9 cellular contexts compared by ENCODE assay signal in the genomic region with DNA sequence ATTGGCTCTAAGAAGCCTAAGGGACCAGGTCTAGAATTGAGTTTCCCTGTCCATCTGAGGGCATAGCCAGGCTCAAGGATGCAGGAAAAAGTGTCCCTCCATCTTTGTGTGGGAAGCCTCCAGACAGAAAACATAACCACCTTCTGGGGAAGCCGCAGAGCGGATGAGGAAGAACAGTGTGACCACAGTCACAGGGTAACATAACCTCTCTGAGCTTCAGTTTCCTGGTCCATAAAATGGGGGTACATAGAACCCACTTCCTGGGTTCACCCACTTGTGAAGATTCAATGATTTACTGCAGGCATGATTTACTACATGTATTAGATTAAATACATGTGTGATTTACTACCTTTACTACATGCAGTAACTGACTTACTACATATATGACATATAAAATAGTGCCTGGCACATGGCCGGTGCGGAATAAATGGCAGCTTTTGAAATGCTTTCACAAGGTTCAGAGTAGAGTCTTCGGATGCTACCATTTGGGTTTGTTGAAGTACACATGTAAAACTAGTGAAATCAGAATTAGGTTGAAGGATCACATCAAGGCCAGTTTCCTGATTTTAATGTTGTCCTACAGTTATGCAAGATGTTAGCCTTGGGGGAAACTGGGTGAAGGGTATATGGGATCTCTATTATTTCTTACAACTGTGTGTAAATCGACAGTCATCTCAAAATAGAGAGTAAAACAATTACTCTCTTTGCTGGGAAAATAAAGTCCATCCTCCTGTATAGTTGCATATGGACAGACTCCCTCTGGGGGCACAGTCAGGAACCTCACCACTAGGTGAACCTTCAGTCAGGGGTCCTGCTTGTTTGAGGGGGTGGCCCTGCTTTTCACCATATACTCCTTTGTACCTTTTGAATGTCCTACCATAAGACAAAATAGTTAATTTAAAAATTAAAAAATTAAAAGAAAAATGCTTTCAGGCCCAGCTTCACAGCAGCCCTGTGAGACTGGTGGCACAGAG.
DNase-seq lines count a peak whose midpoint lies in the region; ATAC-seq and TF ChIP-seq lines count a peak whose summit lies in the region.
"Had no signal": no experiment of that assay in that cellular context is flagged by ENCODE, and none has a peak within 500 bp of the region (broad histone marks: within the 10 kb centered on the region; RNA-seq: fewer than 3 reads in every experiment).

No MANE protein-coding gene starts in this region.

- H3K4me1 Mint-ChIP-seq in activated naive CD4-positive, alpha-beta T cell treated with anti-CD3 and anti-CD28 coated beads, Interleukin-2, amount 10 ng/mL, durations not matched to agents 7 days and 5 days, result peaks cover 6% of the 10 kb centered on the region
- no peaks in the 10 kb centered on the region for H3K4me1 Mint-ChIP-seq in activated naive CD4-positive, alpha-beta T cell treated with anti-CD3 and anti-CD28 coated beads for 36 hours (ENCODE audit: low read depth)
- peaks cover 30% of the 10 kb centered on the region for H3K4me1 Mint-ChIP-seq in stimulated activated effector memory CD8-positive, alpha-beta T cell treated with anti-CD3 and anti-CD28 coated beads, Interleukin-12 subunit alpha, Interleukin-12 subunit beta, amount 100 ng/mL, for 72 hours

- H3K4me2 ChIP-seq in PC-3 (ENCODE audit: low read length), result no peak overlapping the region

- peak; percentile 18; the same call in 1 of the 2 replicates for ATAC-seq in PC-3
- ATAC-seq in stimulated activated effector memory CD8-positive, alpha-beta T cell treated with anti-CD3 and anti-CD28 coated beads, Interleukin-12 subunit alpha, Interleukin-12 subunit beta, amount 100 ng/mL, for 72 hours, result peak; percentile 55
- no peak for ATAC-seq in GM21723 (IDR thresholded peaks at IDR 0.05; ENCODE audit: unreplicated experiment)

- H3K9me3 ChIP-seq in PC-3 (ENCODE audit: low read length), result no peaks in the 10 kb centered on the region

- BruUV-seq in PC-3 (replicated peaks; lab: Mats Ljungman, UMichigan), result no TSS peak

- no peaks in the 10 kb centered on the region for H3K79me2 ChIP-seq in PC-3 (ENCODE audit: low read length)

- H3K27me3 ChIP-seq in PC-3 (ENCODE audit: low read length), result no peaks in the 10 kb centered on the region

- CTCF ChIA-PET in activated naive CD4-positive, alpha-beta T cell treated with anti-CD3 and anti-CD28 coated beads, Interleukin-2, amount 10 ng/mL, durations not matched to agents 7 days and 5 days (lab: Charles Lee), result interaction anchor here (0.6 to 6.2 kb wide), 15 partner anchors 12 to 317 kb away, joined by 3 to 51 read pairs (median 5); partner anchors contain the start of gene SEMA5B
- CTCF ChIA-PET in activated naive CD4-positive, alpha-beta T cell treated with anti-CD3 and anti-CD28 coated beads for 36 hours (lab: Charles Lee), result interaction anchor here (0.5 to 3.2 kb wide), 12 partner anchors 12 to 806 kb away, joined by 3 to 27 read pairs (median 3); partner anchors contain the start of gene SEMA5B
- CTCF ChIA-PET in PC-3 (lab: Charles Lee), result interaction anchor here (0.7 to 1.5 kb wide), 2 partner anchors 187 kb away, joined by 3 to 8 read pairs; no protein-coding TSS in a partner anchor

- no peaks in the 10 kb centered on the region for H3K9me2 ChIP-seq in PC-3 (replicated peaks; ENCODE audit: low read length)

- H3K27ac Mint-ChIP-seq in activated naive CD4-positive, alpha-beta T cell treated with anti-CD3 and anti-CD28 coated beads, Interleukin-2, amount 10 ng/mL, durations not matched to agents 7 days and 5 days, result no peak overlapping the region
- H3K27ac Mint-ChIP-seq in activated naive CD4-positive, alpha-beta T cell treated with anti-CD3 and anti-CD28 coated beads for 36 hours, result no peak overlapping the region
- H3K27ac Mint-ChIP-seq in stimulated activated effector memory CD8-positive, alpha-beta T cell treated with anti-CD3 and anti-CD28 coated beads, Interleukin-12 subunit alpha, Interleukin-12 subunit beta, amount 100 ng/mL, for 72 hours, result no peak overlapping the region
- H3K27ac Mint-ChIP-seq: B cell had no signal

- POLR2A ChIA-PET in PC-3 (lab: Charles Lee; ENCODE audit: unreplicated experiment), result interaction anchor here (0.5 kb wide), 1 partner anchor 148 kb away, joined by 3 read pairs; the partner anchor contains the start of gene HSPBAP1

- H2AFZ ChIP-seq in PC-3 (ENCODE audit: low read length), result no peak overlapping the region

- no peaks in the 10 kb centered on the region for H3K36me3 ChIP-seq in PC-3 (ENCODE audit: low read depth, low read length)

- H3K27me3 Mint-ChIP-seq in activated naive CD4-positive, alpha-beta T cell treated with anti-CD3 and anti-CD28 coated beads, Interleukin-2, amount 10 ng/mL, durations not matched to agents 7 days and 5 days, result peaks cover 65% of the 10 kb centered on the region
- no peaks in the 10 kb centered on the region for H3K27me3 Mint-ChIP-seq in activated naive CD4-positive, alpha-beta T cell treated with anti-CD3 and anti-CD28 coated beads for 36 hours (ENCODE audit: low read depth)
- H3K27me3 Mint-ChIP-seq: B cell had no signal

- H3K36me3 Mint-ChIP-seq in activated naive CD4-positive, alpha-beta T cell treated with anti-CD3 and anti-CD28 coated beads, Interleukin-2, amount 10 ng/mL, durations not matched to agents 7 days and 5 days, result no peaks in the 10 kb centered on the region
- no peaks in the 10 kb centered on the region for H3K36me3 Mint-ChIP-seq in activated naive CD4-positive, alpha-beta T cell treated with anti-CD3 and anti-CD28 coated beads for 36 hours (ENCODE audit: low read depth)
- H3K36me3 Mint-ChIP-seq in stimulated activated effector memory CD8-positive, alpha-beta T cell treated with anti-CD3 and anti-CD28 coated beads, Interleukin-12 subunit alpha, Interleukin-12 subunit beta, amount 100 ng/mL, for 72 hours, result no peaks in the 10 kb centered on the region

- no peaks in the 10 kb centered on the region for H3K9me3 Mint-ChIP-seq in activated naive CD4-positive, alpha-beta T cell treated with anti-CD3 and anti-CD28 coated beads, Interleukin-2, amount 10 ng/mL, durations not matched to agents 7 days and 5 days
- H3K9me3 Mint-ChIP-seq in activated naive CD4-positive, alpha-beta T cell treated with anti-CD3 and anti-CD28 coated beads for 36 hours, result no peaks in the 10 kb centered on the region
- no peaks in the 10 kb centered on the region for H3K9me3 Mint-ChIP-seq in stimulated activated effector memory CD8-positive, alpha-beta T cell treated with anti-CD3 and anti-CD28 coated beads, Interleukin-12 subunit alpha, Interleukin-12 subunit beta, amount 100 ng/mL, for 72 hours

- TF ChIP-seq CTCF in PC-3 (conservative IDR thresholded peaks at IDR 0.05; ENCODE audit: low read depth, low read length) (peak; percentile 62), GM13976 (IDR thresholded peaks at IDR 0.05; ENCODE audit: borderline replicate concordance, control extremely low read depth, extremely low read depth, insufficient read depth, missing control alignments) (no peak)

- peaks cover 8% of the 10 kb centered on the region; the same call in 1 of the 2 replicates for H3K4me1 ChIP-seq in PC-3 (ENCODE audit: insufficient read depth, low read length)

- H3F3A ChIP-seq in PC-3 (ENCODE audit: low read length, unreplicated experiment), result no peaks in the 10 kb centered on the region

- H4K20me1 ChIP-seq in PC-3 (ENCODE audit: low read length), result no peaks in the 10 kb centered on the region

- peak; percentile 28 for DNase-seq in activated naive CD4-positive, alpha-beta T cell treated with anti-CD3 and anti-CD28 coated beads, Interleukin-2, amount 10 ng/mL, durations not matched to agents 7 days and 5 days
- DNase-seq in activated naive CD4-positive, alpha-beta T cell treated with anti-CD3 and anti-CD28 coated beads for 36 hours, result no peak
- DNase-seq in PC-3 (no peak), epithelial cell of prostate (ENCODE audit: low read depth, low spot score) (no peak), ecto neural progenitor cell (ENCODE audit: low spot score) (no peak), GM13976 (ENCODE audit: low spot score) (no peak)
- DNase-seq in stimulated activated effector memory CD8-positive, alpha-beta T cell treated with anti-CD3 and anti-CD28 coated beads, Interleukin-12 subunit alpha, Interleukin-12 subunit beta, amount 100 ng/mL, for 72 hours (ENCODE audit: low spot score in 2 of 2), result no peak

- intact Hi-C loops in activated naive CD4-positive, alpha-beta T cell treated with anti-CD3 and anti-CD28 coated beads for 36 hours (cut with micrococcal nuclease), result loop anchor here (5.0 kb wide), 2 partner anchors 84 to 184 kb away; no protein-coding TSS in a partner anchor
- intact Hi-C loops in PC-3 (cut with micrococcal nuclease), result loop anchor here (2.0 kb wide), 2 partner anchors 187 to 317 kb away; no protein-coding TSS in a partner anchor

- H3K4me3 Mint-ChIP-seq in activated naive CD4-positive, alpha-beta T cell treated with anti-CD3 and anti-CD28 coated beads, Interleukin-2, amount 10 ng/mL, durations not matched to agents 7 days and 5 days, result no peak overlapping the region
- no peak overlapping the region for H3K4me3 Mint-ChIP-seq in activated naive CD4-positive, alpha-beta T cell treated with anti-CD3 and anti-CD28 coated beads for 36 hours
- H3K4me3 Mint-ChIP-seq in stimulated activated effector memory CD8-positive, alpha-beta T cell treated with anti-CD3 and anti-CD28 coated beads, Interleukin-12 subunit alpha, Interleukin-12 subunit beta, amount 100 ng/mL, for 72 hours, result no peak overlapping the region
- H3K4me3 Mint-ChIP-seq: B cell had no signal

- in situ Hi-C loops in GM13976 (cut with MboI; ENCODE audit: low sequenced_read_pairs, unreplicated experiment), result no loop called here

- H3K27ac ChIP-seq in PC-3 (ENCODE audit: low read length), result no peak overlapping the region
- H3K27ac ChIP-seq in epithelial cell of prostate, result peak overlapping the region; percentile 59

- no peak overlapping the region for H3K9ac ChIP-seq in PC-3 (ENCODE audit: low read length)

- no peak overlapping the region for H3K4me3 ChIP-seq in PC-3 (ENCODE audit: low read length)
